In the genomic region with DNA sequence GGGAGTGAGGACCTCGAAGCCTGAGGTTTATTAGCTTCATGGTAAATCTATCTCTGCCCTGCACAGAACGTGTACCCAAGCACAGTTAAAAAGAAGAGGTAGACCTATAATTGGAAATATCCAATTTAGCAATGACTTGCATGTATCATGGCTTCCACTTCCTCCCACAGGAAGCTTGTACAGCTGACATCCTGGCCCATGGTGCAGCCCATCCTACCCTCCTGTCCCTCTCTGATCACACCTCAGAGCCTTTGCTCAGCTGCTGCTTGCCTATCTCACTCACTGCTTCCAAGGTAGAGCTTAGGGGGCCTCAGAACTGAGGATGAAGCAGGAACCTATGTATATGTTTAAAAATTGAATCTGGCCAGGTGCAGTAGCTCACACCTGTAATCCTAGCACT, we compare ENCODE assay signal across 16 cellular contexts. TPM values are rescaled to one million over a fixed set of nuclear protein-coding genes. Genes with fewer than 3 reads are reported as not detected.
"Had no signal": no experiment of that assay in that cellular context is flagged by ENCODE, and none has a peak within 500 bp of the region (broad histone marks: within the 10 kb centered on the region; RNA-seq: fewer than 3 reads in every experiment).

No MANE protein-coding gene starts in this region.

- H3K9me3 ChIP-seq: body of pancreas, mucosa of descending colon had no signal

- H3K27ac ChIP-seq: body of pancreas had no signal

- H3K27me3 ChIP-seq: body of pancreas had no signal

- DNase-seq: activated CD4-positive, alpha-beta T cell treated with anti-CD3 and anti-CD28 coated beads for 48 hours; activated naive CD4-positive, alpha-beta T cell treated with Interleukin-2 at 50 U/mL for 16 hours; body of pancreas; erythroblast; hypothalamus; left cardiac atrium; mucosa of descending colon; naive thymus-derived CD8-positive, alpha-beta T cell; right cardiac atrium; T1000; trophoblast cell had no signal

- H3K9me3 Mint-ChIP-seq: central memory CD8-positive, alpha-beta T cell; dendritic cell treated with granulocyte-macrophage colony-stimulating factor and Interleukin-4, amounts not matched to agents 40 ng/mL and 50 ng/mL, for 4 days; naive thymus-derived CD8-positive, alpha-beta T cell had no signal

- H3K27ac Mint-ChIP-seq: activated T-helper 1 cell treated with anti-CD3 and anti-CD28 coated beads, Interleukin-12 subunit alpha, Interleukin-12 subunit beta, Interleukin-2, Interleukin-4 antibody, amounts not matched to agents 30 ng/mL and 10 ng/mL and 1 ng/mL, durations not matched to agents 14 hours and 24 hours and 36 hours; dendritic cell treated with granulocyte-macrophage colony-stimulating factor and Interleukin-4, amounts not matched to agents 40 ng/mL and 50 ng/mL, for 4 days had no signal

- H3K4me3 ChIP-seq: body of pancreas, mucosa of descending colon, smooth muscle cell had no signal

- H3K36me3 Mint-ChIP-seq: naive thymus-derived CD8-positive, alpha-beta T cell had no signal

- H3K4me3 Mint-ChIP-seq: activated T-helper 1 cell treated with anti-CD3 and anti-CD28 coated beads, Interleukin-12 subunit alpha, Interleukin-12 subunit beta, Interleukin-2, Interleukin-4 antibody, amounts not matched to agents 30 ng/mL and 10 ng/mL and 1 ng/mL, durations not matched to agents 14 hours and 24 hours and 36 hours; central memory CD8-positive, alpha-beta T cell; dendritic cell treated with granulocyte-macrophage colony-stimulating factor and Interleukin-4, amounts not matched to agents 40 ng/mL and 50 ng/mL, for 4 days had no signal

- H3K4me2 ChIP-seq: smooth muscle cell had no signal

RNA-seq across cellular contexts. Expression of gene FAIM2, which starts 56.5 kb away (rescaled TPM):
- total RNA-seq: lung microvascular endothelial cell; naive thymus-derived CD8-positive, alpha-beta T cell had no signal
